Comparison of ENCODE assay signal across 29 cellular contexts in genomic region chr1:102699524-102699923, GRCh38.
"Had no signal": no experiment of that assay in that cellular context is flagged by ENCODE, and none has a peak within 500 bp of the region (broad histone marks: within the 10 kb centered on the region; RNA-seq: fewer than 3 reads in every experiment).

No MANE protein-coding gene starts in this region.

- H3K9me3 ChIP-seq: colonic mucosa, esophagus muscularis mucosa, esophagus squamous epithelium, gastrocnemius medialis, gastroesophageal sphincter had no signal

- H3K36me3 ChIP-seq: colonic mucosa, esophagus muscularis mucosa, esophagus squamous epithelium, gastrocnemius medialis, gastroesophageal sphincter, heart left ventricle, heart right ventricle had no signal

- H3K4me3 Mint-ChIP-seq: dendritic cell treated with granulocyte-macrophage colony-stimulating factor and Interleukin-4, amounts not matched to agents 40 ng/mL and 50 ng/mL, for 4 days; effector memory CD8-positive, alpha-beta T cell; endodermal cell had no signal

- H3K27me3 ChIP-seq: colonic mucosa, esophagus muscularis mucosa, esophagus squamous epithelium, foreskin keratinocyte, gastrocnemius medialis, gastroesophageal sphincter, heart left ventricle, heart right ventricle had no signal

- H3K27me3 Mint-ChIP-seq: dendritic cell treated with granulocyte-macrophage colony-stimulating factor and Interleukin-4, amounts not matched to agents 40 ng/mL and 50 ng/mL, for 4 days; effector memory CD8-positive, alpha-beta T cell had no signal

- DNase-seq: colonic mucosa; cortex of kidney; dermis blood vessel endothelial cell; dorsolateral prefrontal cortex; effector CD4-positive, alpha-beta T cell; effector CD8-positive, alpha-beta T cell; effector memory CD4-positive, alpha-beta T cell; effector memory CD8-positive, alpha-beta T cell; endodermal cell; erythroblast; esophagus squamous epithelium; foreskin fibroblast; foreskin keratinocyte; foreskin melanocyte; gastrocnemius medialis; glutamatergic neuron; head of caudate nucleus; heart left ventricle; heart right ventricle had no signal

- H3K4me1 Mint-ChIP-seq: endodermal cell had no signal

- FAIRE-seq: colon, endometrium, endothelial cell of umbilical vein, frontal cortex had no signal

- H3K4me3 ChIP-seq: colonic mucosa, coronary artery, dorsolateral prefrontal cortex, esophagus muscularis mucosa, esophagus squamous epithelium, gastrocnemius medialis, gastroesophageal sphincter, heart left ventricle, heart right ventricle had no signal

- H3K27ac Mint-ChIP-seq: dendritic cell treated with granulocyte-macrophage colony-stimulating factor and Interleukin-4, amounts not matched to agents 40 ng/mL and 50 ng/mL, for 4 days; effector memory CD8-positive, alpha-beta T cell; endodermal cell had no signal

- H3K27ac ChIP-seq: colonic mucosa, coronary artery, dorsolateral prefrontal cortex, epithelial cell of prostate, esophagus muscularis mucosa, esophagus squamous epithelium, foreskin keratinocyte, gastrocnemius medialis, gastroesophageal sphincter, heart left ventricle, heart right ventricle had no signal

- H3K4me1 ChIP-seq: colonic mucosa, esophagus muscularis mucosa, esophagus squamous epithelium, gastrocnemius medialis, gastroesophageal sphincter, heart left ventricle, heart right ventricle had no signal

- ATAC-seq: effector memory CD8-positive, alpha-beta T cell; esophagus mucosa; foreskin keratinocyte; gastrocnemius medialis; gastroesophageal sphincter; heart left ventricle; heart right ventricle had no signal
